25 cellular contexts compared by ENCODE assay signal in genomic region chrX:16459008-16459407, GRCh38.
"Had no signal": no experiment of that assay in that cellular context is flagged by ENCODE, and none has a peak within 500 bp of the region (broad histone marks: within the 10 kb centered on the region; RNA-seq: fewer than 3 reads in every experiment).

No MANE protein-coding gene starts in this region.

- H3K27me3 ChIP-seq: colonic mucosa, esophagus squamous epithelium, gastrocnemius medialis, left lung had no signal

- H3K36me3 ChIP-seq: colonic mucosa, esophagus squamous epithelium, gastrocnemius medialis, heart right ventricle, left lung, lower lobe of right lung had no signal

- ATAC-seq: effector memory CD8-positive, alpha-beta T cell; esophagus mucosa; gastrocnemius medialis; heart right ventricle; left lung; lower lobe of right lung; mucosa of descending colon had no signal

- H3K27ac ChIP-seq: colonic mucosa, epithelial cell of prostate, esophagus squamous epithelium, gastrocnemius medialis, heart right ventricle, left lung, lower lobe of right lung had no signal

- H3K4me1 ChIP-seq: colonic mucosa, esophagus squamous epithelium, heart right ventricle, left lung, lower lobe of right lung had no signal

- H3K4me3 Mint-ChIP-seq: dendritic cell treated with granulocyte-macrophage colony-stimulating factor and Interleukin-4, amounts not matched to agents 40 ng/mL and 50 ng/mL, for 4 days; effector memory CD8-positive, alpha-beta T cell; endodermal cell; mesothelial cell of epicardium; naive B cell had no signal

- H3K36me3 Mint-ChIP-seq: mesothelial cell of epicardium, naive B cell had no signal

- H3K27ac Mint-ChIP-seq: dendritic cell treated with granulocyte-macrophage colony-stimulating factor and Interleukin-4, amounts not matched to agents 40 ng/mL and 50 ng/mL, for 4 days; effector memory CD8-positive, alpha-beta T cell; endodermal cell; mesothelial cell of epicardium had no signal

- H3K9me3 Mint-ChIP-seq: dendritic cell treated with granulocyte-macrophage colony-stimulating factor and Interleukin-4, amounts not matched to agents 40 ng/mL and 50 ng/mL, for 4 days; effector memory CD8-positive, alpha-beta T cell; endodermal cell; mesothelial cell of epicardium had no signal

- H3K4me1 Mint-ChIP-seq: naive B cell had no signal

- H3K9me3 ChIP-seq: colonic mucosa, esophagus squamous epithelium, gastrocnemius medialis, heart right ventricle, left lung, lower lobe of right lung, mucosa of descending colon had no signal

- DNase-seq: colonic mucosa; cortex of kidney; effector CD8-positive, alpha-beta T cell; effector memory CD8-positive, alpha-beta T cell; endodermal cell; erythroblast; esophagus squamous epithelium; foreskin fibroblast; foreskin melanocyte; gastrocnemius medialis; glutamatergic neuron; head of caudate nucleus; heart right ventricle; hippocampal formation; left cardiac atrium; left lung; left ventricle myocardium superior; lower lobe of right lung; mesenchymal stem cell; mucosa of descending colon; naive B cell had no signal

- H3K4me3 ChIP-seq: colonic mucosa, esophagus squamous epithelium, gastrocnemius medialis, heart right ventricle, left lung, lower lobe of right lung, mucosa of descending colon had no signal
